9 cellular contexts compared by ENCODE assay signal in genomic region chr2:184611221-184612085, GRCh38. TPM values are rescaled to one million over a fixed set of nuclear protein-coding genes. Genes with fewer than 3 reads are reported as not detected.
DNase-seq lines count a peak whose midpoint lies in the region; ATAC-seq and TF ChIP-seq lines count a peak whose summit lies in the region.
"Had no signal": no experiment of that assay in that cellular context is flagged by ENCODE, and none has a peak within 500 bp of the region (broad histone marks: within the 10 kb centered on the region; RNA-seq: fewer than 3 reads in every experiment).

No MANE protein-coding gene starts in this region.

- intact Hi-C loops in sciatic nerve (cut with DNase I), result no loop called here

- H3K27ac Mint-ChIP-seq in chondrocyte (ENCODE audit: unreplicated experiment) (no peak overlapping the region), osteocyte (ENCODE audit: unreplicated experiment) (no peak overlapping the region), immature natural killer cell (no peak overlapping the region)

- H3K4me1 Mint-ChIP-seq in chondrocyte (ENCODE audit: low read depth) (no peaks in the 10 kb centered on the region), osteocyte (ENCODE audit: unreplicated experiment) (no peaks in the 10 kb centered on the region), immature natural killer cell (no peaks in the 10 kb centered on the region)

- no peak for ATAC-seq in GM19351 (IDR thresholded peaks at IDR 0.05; ENCODE audit: unreplicated experiment)
- no peak for ATAC-seq in sciatic nerve

- H3K36me3 Mint-ChIP-seq in chondrocyte (ENCODE audit: low read depth) (no peaks in the 10 kb centered on the region), osteocyte (ENCODE audit: unreplicated experiment) (no peaks in the 10 kb centered on the region), immature natural killer cell (no peaks in the 10 kb centered on the region)

- no peak for TF ChIP-seq POLR2A in NB4 (IDR thresholded peaks at IDR 0.05; ENCODE audit: extremely low read depth, insufficient read length)

- H3K9me3 Mint-ChIP-seq in chondrocyte (ENCODE audit: low read depth), result peaks cover 6% of the 10 kb centered on the region
- no peaks in the 10 kb centered on the region for H3K9me3 Mint-ChIP-seq in osteocyte (ENCODE audit: unreplicated experiment)
- peaks cover 3 to 33% (median 15%) of the 10 kb centered on the region in 6 donors for H3K9me3 Mint-ChIP-seq in immature natural killer cell

- H3K4me3 ChIP-seq in NB4 (ENCODE audit: low read depth, low read length), result no peak overlapping the region

- H3K4me3 Mint-ChIP-seq in chondrocyte (ENCODE audit: unreplicated experiment) (no peak overlapping the region), osteocyte (ENCODE audit: unreplicated experiment) (no peak overlapping the region), immature natural killer cell (no peak overlapping the region)

- DNase-seq in NCI-H1092 treated with DMSO at 0.1 percent for 48 hours (lab: John Stamatoyannopoulos, UW) (peak; percentile 17), NCI-H1092 (lab: John Stamatoyannopoulos, UW) (no peak), NB4 (ENCODE audit: low read depth) (peak; percentile 52), chondrocyte (ENCODE audit: low spot score) (no peak), osteocyte (ENCODE audit: extremely low spot score, unreplicated experiment) (no peak), sciatic nerve (ENCODE audit: low spot score) (no peak), immature natural killer cell (no peak)
- DNase-seq: activated T-cell treated with anti-CD3 and anti-CD28 coated beads, Interleukin-2, amount 50 U/mL, for 1 hour had no signal

- TF ChIP-seq CTCF in NB4 (IDR thresholded peaks at IDR 0.05; ENCODE audit: low read depth, low read length) (no peak), chondrocyte (IDR thresholded peaks at IDR 0.05) (peak; percentile 82), osteocyte (IDR thresholded peaks at IDR 0.05) (peak; percentile 57)

- H3K27me3 Mint-ChIP-seq in chondrocyte (ENCODE audit: low read depth) (peaks cover 5% of the 10 kb centered on the region), osteocyte (ENCODE audit: unreplicated experiment) (no peaks in the 10 kb centered on the region), immature natural killer cell (ENCODE audit: low read depth in 3 of 3) (peaks cover 0 to 2% (median 0%) of the 10 kb centered on the region in 3 donors)

RNA-seq across cellular contexts. Expression of gene ZNF804A, which starts 13.1 kb away (rescaled TPM):
- total RNA-seq in chondrocyte, result not detected in 3 replicates
- not detected in 2 replicates for total RNA-seq in osteocyte
- total RNA-seq in sciatic nerve, result 0.13 TPM
- under 1 TPM in 2 of 3 donors, not detected in 1; 0.03 to 0.09 TPM for polyA plus RNA-seq in immature natural killer cell

Comparison
In these comparisons a context has a peak if more than half of its experiments do, and no peak if none do; other contexts are left out.
1. DNase-seq: peak in NCI-H1092 treated with DMSO at 0.1 percent for 48 hours (single experiment) and NB4 (single experiment); none in NCI-H1092 (single experiment), chondrocyte (single experiment), osteocyte (single experiment), sciatic nerve (single experiment) and immature natural killer cell (0 of 3).